1 cellular context compared by ENCODE assay signal in genomic region chr7:76314042-76314721, GRCh38.
A peak's percentile ranks its signal among the peaks of the same experiment; 100 is the strongest.
TF ChIP-seq lines count a peak whose summit lies in the region.

No MANE protein-coding gene starts in this region.

TF ChIP-seq in GM12878, 131 proteins besides CTCF, POLR2A, EP300 and RAD21 (continued from another document and continues in another):
- TF ChIP-seq TBL1XR1 (IDR thresholded peaks at IDR 0.05; ENCODE audit: low read depth, low read length), result 0 out of 2 replicates have a peak, but pooled peaks have one; percentile 56
- 0 out of 2 replicates have a peak, but pooled peaks have one; percentile 44 for TF ChIP-seq MEF2A (IDR thresholded peaks at IDR 0.05; ENCODE audit: insufficient read depth, low read depth, low read length)
- peak; percentile 84; the same call in 2 of the 3 replicates for TF ChIP-seq POU2F2 (IDR thresholded peaks at IDR 0.05; ENCODE audit: borderline replicate concordance, low read depth, low read length)
- peak; percentile 64 for TF ChIP-seq SKIL (IDR thresholded peaks at IDR 0.05; ENCODE audit: low read depth, poor library complexity, severe bottlenecking)
- peak; percentile 78 for TF ChIP-seq FOXM1 (IDR thresholded peaks at IDR 0.05; ENCODE audit: low read depth, low read length)
- 0 out of 2 replicates have a peak, but pooled peaks have one; percentile 85 for TF ChIP-seq RCOR1 (conservative IDR thresholded peaks at IDR 0.05; ENCODE audit: low read depth, low read length)
- TF ChIP-seq BACH1 (IDR thresholded peaks at IDR 0.05; ENCODE audit: borderline replicate concordance), result peak; percentile 39; the same call in 1 of the 2 replicates
- 0 out of 2 replicates have a peak, but pooled peaks have one; percentile 48 for TF ChIP-seq WRNIP1 (IDR thresholded peaks at IDR 0.05; ENCODE audit: borderline replicate concordance, low read depth, low read length)
- 0 out of 2 replicates have a peak, but pooled peaks have one; percentile 30 for TF ChIP-seq CBFB (IDR thresholded peaks at IDR 0.05; ENCODE audit: low read depth)
- TF ChIP-seq NRF1 (conservative IDR thresholded peaks at IDR 0.05; ENCODE audit: low read depth, low read length), result peak; percentile 23; the same call in 1 of the 2 replicates
- TF ChIP-seq HDGF (IDR thresholded peaks at IDR 0.05), result peak; percentile 25; the same call in 1 of the 2 replicates
- TF ChIP-seq HSF1 (IDR thresholded peaks at IDR 0.05; ENCODE audit: low read depth, low read length), result peak; percentile 90
- no peak for TF ChIP-seq ZBTB40 (IDR thresholded peaks at IDR 0.05; ENCODE audit: borderline replicate concordance)
- TF ChIP-seq GATAD2B (conservative IDR thresholded peaks at IDR 0.05; ENCODE audit: low read depth), result 0 out of 2 replicates have a peak, but pooled peaks have one; percentile 33
- peak; percentile 19 for TF ChIP-seq MEF2B (IDR thresholded peaks at IDR 0.05; ENCODE audit: partially characterized antibody, poor library complexity, severe bottlenecking)
- TF ChIP-seq SP1 (IDR thresholded peaks at IDR 0.05; ENCODE audit: low read depth, low read length), result peak; percentile 63
- TF ChIP-seq CBX5 (IDR thresholded peaks at IDR 0.05; ENCODE audit: low read depth), result 0 out of 2 replicates have a peak, but pooled peaks have one; percentile 41
- no peak for TF ChIP-seq NFIC (IDR thresholded peaks at IDR 0.05; ENCODE audit: low read depth, low read length)
- peak; percentile 88 for TF ChIP-seq YY1 (IDR thresholded peaks at IDR 0.05; ENCODE audit: low read depth, low read length)
- TF ChIP-seq BHLHE40 (IDR thresholded peaks at IDR 0.05; ENCODE audit: borderline replicate concordance in 1 of 2, low read depth in 2 of 2, low read length in 1 of 2), result peak in 1 of 2 experiments; percentile 58; a peak in 3 of 4 replicates
- no peak for TF ChIP-seq YBX1 (IDR thresholded peaks at IDR 0.05)
- peak; percentile 92 for TF ChIP-seq ZNF207 (IDR thresholded peaks at IDR 0.05; ENCODE audit: borderline replicate concordance)
- TF ChIP-seq STAT1 (conservative IDR thresholded peaks at IDR 0.05), result 0 out of 2 replicates have a peak, but pooled peaks have one; percentile 60
- TF ChIP-seq ATF2 (IDR thresholded peaks at IDR 0.05; ENCODE audit: low read length), result no peak
- TF ChIP-seq KAT2A (conservative IDR thresholded peaks at IDR 0.05; ENCODE audit: control insufficient read depth, low read depth, low read length), result no peak
- peak; percentile 42; the same call in 1 of the 2 replicates for TF ChIP-seq CREB1 (IDR thresholded peaks at IDR 0.05; ENCODE audit: low read depth)
- TF ChIP-seq MYB (IDR thresholded peaks at IDR 0.05; ENCODE audit: borderline replicate concordance, low read depth, low read length), result peak; percentile 25; the same call in 1 of the 2 replicates
- TF ChIP-seq ZSCAN29 (IDR thresholded peaks at IDR 0.05), result no peak
- 0 out of 2 replicates have a peak, but pooled peaks have one; percentile 13 for TF ChIP-seq TCF12 (IDR thresholded peaks at IDR 0.05; ENCODE audit: low read depth, low read length)
- TF ChIP-seq MXI1 (IDR thresholded peaks at IDR 0.05; ENCODE audit: low read depth, low read length), result peak; percentile 66; the same call in 1 of the 2 replicates
- 0 out of 2 replicates have a peak, but pooled peaks have one; percentile 20 for TF ChIP-seq ATF7 (IDR thresholded peaks at IDR 0.05; ENCODE audit: low read depth)
- TF ChIP-seq ATF3 (IDR thresholded peaks at IDR 0.05; ENCODE audit: borderline replicate concordance, extremely low read depth, low read depth, low read length), result peak; percentile 28; the same call in 1 of the 2 replicates
- TF ChIP-seq SMARCA5 (IDR thresholded peaks at IDR 0.05), result peak; percentile 99
- TF ChIP-seq RELA (IDR thresholded peaks at IDR 0.05; ENCODE audit: borderline replicate concordance, partially characterized antibody), result peak; percentile 88
- TF ChIP-seq ZNF592 (IDR thresholded peaks at IDR 0.05), result peak; percentile 95; the same call in 1 of the 2 replicates
- TF ChIP-seq IRF3 (IDR thresholded peaks at IDR 0.05), result 0 out of 2 replicates have a peak, but pooled peaks have one; percentile 37
- peak; percentile 50 to 63; a peak in 2 of 4 replicates for TF ChIP-seq IKZF2 (IDR thresholded peaks at IDR 0.05)
- TF ChIP-seq RB1 (IDR thresholded peaks at IDR 0.05; ENCODE audit: borderline replicate concordance), result peak; percentile 77; the same call in 1 of the 2 replicates
- peak; percentile 73 for TF ChIP-seq RUNX3 (IDR thresholded peaks at IDR 0.05; ENCODE audit: low read length)
- peak; percentile 12; the same call in 1 of the 2 replicates for TF ChIP-seq PKNOX1 (IDR thresholded peaks at IDR 0.05)
- peak; percentile 85 for TF ChIP-seq NBN (IDR thresholded peaks at IDR 0.05)
- 0 out of 2 replicates have a peak, but pooled peaks have one; percentile 32 for TF ChIP-seq MLLT1 (IDR thresholded peaks at IDR 0.05)
- 0 out of 2 replicates have a peak, but pooled peaks have one; percentile 38 for TF ChIP-seq LARP7 (IDR thresholded peaks at IDR 0.05)
- TF ChIP-seq HCFC1 (IDR thresholded peaks at IDR 0.05; ENCODE audit: low read length), result peak; percentile 50
- TF ChIP-seq CHD4 (IDR thresholded peaks at IDR 0.05), result no peak
- TF ChIP-seq ZNF24 (IDR thresholded peaks at IDR 0.05), result no peak
- TF ChIP-seq IKZF1 (conservative IDR thresholded peaks at IDR 0.05), result peak; percentile 82
